ENCODE assay signal across 21 cellular contexts in genomic region chr2:239818531-239819011, GRCh38.
DNase-seq lines count a peak whose midpoint lies in the region; ATAC-seq and TF ChIP-seq lines count a peak whose summit lies in the region.
"Had no signal": no experiment of that assay in that cellular context is flagged by ENCODE, and none has a peak within 500 bp of the region (broad histone marks: within the 10 kb centered on the region; RNA-seq: fewer than 3 reads in every experiment).

No MANE protein-coding gene starts in this region.

- no peaks in the 10 kb centered on the region for H3K9me2 ChIP-seq in SK-N-SH

- no peaks in the 10 kb centered on the region for H3F3A ChIP-seq in SK-N-SH (replicated peaks; ENCODE audit: insufficient read depth)

- H3K27me3 ChIP-seq in stomach (peaks cover 0 to 7% (median 3%) of the 10 kb centered on the region in 3 donors), SK-N-SH (ENCODE audit: insufficient read depth) (no peaks in the 10 kb centered on the region)
- H3K27me3 ChIP-seq: brain microvascular endothelial cell, pancreas, tibial artery had no signal

- peak; percentile 31 for DNase-seq in SK-MEL-5 (ENCODE audit: low read depth, low spot score)
- peak; percentile 67 for DNase-seq in coronary artery (ENCODE audit: low spot score)
- DNase-seq in medulla oblongata (ENCODE audit: extremely low spot score) = peak; percentile 89
- peak; percentile 13 for DNase-seq in stomach
- DNase-seq in DMS79 treated with DMSO at 0.1 percent for 48 hours (lab: John Stamatoyannopoulos, UW) = no peak
- DNase-seq in SK-N-SH = no peak
- DNase-seq: activated CD4-positive, alpha-beta T cell treated with anti-CD3 and anti-CD28 coated beads, Interleukin-2, amount 10 ng/mL, durations not matched to agents 24 days and 14 days; activated T-cell treated with anti-CD3 and anti-CD28 coated beads, Interleukin-2, amount 50 U/mL, for 4 hours; AML-193; brain microvascular endothelial cell; DMS 273 treated with DMSO at 0.1 percent for 48 hours; KG1; NCI-H1092; NCI-H2171 treated with DMSO at 0.1 percent for 48 hours; NCI-H82 had no signal

- in situ Hi-C loops in SK-MEL-5 (cut with HindIII; ENCODE audit: low pct_unique_long_range_greater_than_20kb, low sequenced_read_pairs) = no loop called here

- H3K79me2 ChIP-seq in SK-N-SH (ENCODE audit: insufficient read depth) = no peaks in the 10 kb centered on the region

- H3K4me1 ChIP-seq in stomach = peaks cover 0 to 22% (median 1%) of the 10 kb centered on the region in 4 donors
- H3K4me1 ChIP-seq in SK-N-SH (ENCODE audit: control insufficient read depth in 1 of 2, insufficient read depth in 2 of 2, low read depth in 1 of 2, low read length in 1 of 2) = peaks cover 0 to 12% of the 10 kb centered on the region in 2 experiments; a peak in 1 of 4 replicates
- H3K4me1 ChIP-seq: pancreas had no signal

- POLR2A ChIA-PET in SK-N-SH (lab: Yijun Ruan, JAX) = no interaction called here

- TF ChIP-seq CTCF in coronary artery (IDR thresholded peaks at IDR 0.05) = no peak
- TF ChIP-seq CTCF in stomach (IDR thresholded peaks at IDR 0.05) = no peak
- no peak for TF ChIP-seq CTCF in SK-N-SH (IDR thresholded peaks at IDR 0.05)

- H2AFZ ChIP-seq in SK-N-SH (ENCODE audit: low read depth) = no peak overlapping the region

- TF ChIP-seq RAD21 in SK-N-SH (IDR thresholded peaks at IDR 0.05; ENCODE audit: low read length) = no peak

- intact Hi-C loops in stomach (cut with DNase I; ENCODE audit: low total_unique reads) = no loop called here

- no peak overlapping the region for H3K27ac ChIP-seq in coronary artery
- H3K27ac ChIP-seq in stomach = no peak overlapping the region
- H3K27ac ChIP-seq in SK-N-SH (ENCODE audit: low read depth in 2 of 2, low read length in 1 of 2) = no peak overlapping the region
- H3K27ac ChIP-seq: brain microvascular endothelial cell, pancreas, tibial artery had no signal

- H3K36me3 ChIP-seq in stomach = no peaks in the 10 kb centered on the region
- H3K36me3 ChIP-seq in SK-N-SH (replicated peaks in 1 of 2; ENCODE audit: control insufficient read depth in 1 of 2, insufficient read depth in 2 of 2, low read length in 1 of 2) = no peaks in the 10 kb centered on the region
- H3K36me3 ChIP-seq: brain microvascular endothelial cell, pancreas, tibial artery had no signal

- no peak for TF ChIP-seq POLR2A in stomach (IDR thresholded peaks at IDR 0.05)

- TF ChIP-seq EP300 in stomach (IDR thresholded peaks at IDR 0.05) (no peak), SK-N-SH (IDR thresholded peaks at IDR 0.05; ENCODE audit: borderline replicate concordance in 1 of 2, low read depth in 1 of 2, low read length in 1 of 2) (no peak)

- H3K4me3 ChIP-seq in coronary artery = no peak overlapping the region
- H3K4me3 ChIP-seq in stomach = no peak overlapping the region
- no peak overlapping the region for H3K4me3 ChIP-seq in SK-N-SH (ENCODE audit: low read depth in 2 of 2, low read length in 1 of 2)
- H3K4me3 ChIP-seq: pancreas, smooth muscle cell, tibial artery had no signal

- CTCF ChIA-PET in SK-N-SH (lab: Yijun Ruan, JAX) = interaction anchor here (0.9 kb wide), 1 partner anchor 15 kb away, joined by 3 read pairs; no protein-coding TSS in a partner anchor

- H4K20me1 ChIP-seq in SK-N-SH (ENCODE audit: insufficient read depth) = no peaks in the 10 kb centered on the region

- no peak overlapping the region for H3K9ac ChIP-seq in SK-N-SH

- no peak for ATAC-seq in HG03469 (IDR thresholded peaks at IDR 0.05; ENCODE audit: unreplicated experiment)
- no peak for ATAC-seq in GM18909 (IDR thresholded peaks at IDR 0.05; ENCODE audit: poor library complexity, unreplicated experiment)
- ATAC-seq: activated T-cell treated with anti-CD3 and anti-CD28 coated beads, Interleukin-2, amount 50 U/mL, for 4 hours; Panc1; pancreas had no signal

- H3K9me3 ChIP-seq in stomach (no peaks in the 10 kb centered on the region), SK-N-SH (no peaks in the 10 kb centered on the region)
- H3K9me3 ChIP-seq: pancreas, tibial artery had no signal

- no peak overlapping the region for H3K4me2 ChIP-seq in SK-N-SH
- H3K4me2 ChIP-seq: smooth muscle cell had no signal

- 71 to 85% (median 80%) methylated on average over 9 of the region's 9 CpGs for WGBS in stomach, 5 donors
- WGBS in SK-N-SH (ENCODE audit: low lambda C conversion rate) = 32% methylated on average over 7 of the region's 9 CpGs

TF ChIP-seq in SK-N-SH, 30 proteins besides CTCF, POLR2A, EP300 and RAD21 (continues in another document):
- TF ChIP-seq TCF12 (IDR thresholded peaks at IDR 0.05) (no peak), FOXJ3 (CRISPR knock-in tag; IDR thresholded peaks at IDR 0.05) (no peak), FOSL2 (IDR thresholded peaks at IDR 0.05; ENCODE audit: borderline replicate concordance, low read depth) (no peak), FOXM1 (IDR thresholded peaks at IDR 0.05; ENCODE audit: low read depth) (no peak), SIN3A (IDR thresholded peaks at IDR 0.05; ENCODE audit: borderline replicate concordance, low read depth, low read length) (no peak), GABPA (IDR thresholded peaks at IDR 0.05; ENCODE audit: low read depth) (no peak), ZBTB33 (IDR thresholded peaks at IDR 0.05; ENCODE audit: borderline replicate concordance, low read depth) (no peak), NRF1 (IDR thresholded peaks at IDR 0.05; ENCODE audit: low read depth, low read length) (no peak), POLR2AphosphoS5 (IDR thresholded peaks at IDR 0.05; ENCODE audit: low read depth, low read length) (no peak), RFX5 (IDR thresholded peaks at IDR 0.05; ENCODE audit: low read length) (no peak), MEF2A (IDR thresholded peaks at IDR 0.05; ENCODE audit: borderline replicate concordance, low read depth) (no peak)
- TF ChIP-seq, protein P1, sequence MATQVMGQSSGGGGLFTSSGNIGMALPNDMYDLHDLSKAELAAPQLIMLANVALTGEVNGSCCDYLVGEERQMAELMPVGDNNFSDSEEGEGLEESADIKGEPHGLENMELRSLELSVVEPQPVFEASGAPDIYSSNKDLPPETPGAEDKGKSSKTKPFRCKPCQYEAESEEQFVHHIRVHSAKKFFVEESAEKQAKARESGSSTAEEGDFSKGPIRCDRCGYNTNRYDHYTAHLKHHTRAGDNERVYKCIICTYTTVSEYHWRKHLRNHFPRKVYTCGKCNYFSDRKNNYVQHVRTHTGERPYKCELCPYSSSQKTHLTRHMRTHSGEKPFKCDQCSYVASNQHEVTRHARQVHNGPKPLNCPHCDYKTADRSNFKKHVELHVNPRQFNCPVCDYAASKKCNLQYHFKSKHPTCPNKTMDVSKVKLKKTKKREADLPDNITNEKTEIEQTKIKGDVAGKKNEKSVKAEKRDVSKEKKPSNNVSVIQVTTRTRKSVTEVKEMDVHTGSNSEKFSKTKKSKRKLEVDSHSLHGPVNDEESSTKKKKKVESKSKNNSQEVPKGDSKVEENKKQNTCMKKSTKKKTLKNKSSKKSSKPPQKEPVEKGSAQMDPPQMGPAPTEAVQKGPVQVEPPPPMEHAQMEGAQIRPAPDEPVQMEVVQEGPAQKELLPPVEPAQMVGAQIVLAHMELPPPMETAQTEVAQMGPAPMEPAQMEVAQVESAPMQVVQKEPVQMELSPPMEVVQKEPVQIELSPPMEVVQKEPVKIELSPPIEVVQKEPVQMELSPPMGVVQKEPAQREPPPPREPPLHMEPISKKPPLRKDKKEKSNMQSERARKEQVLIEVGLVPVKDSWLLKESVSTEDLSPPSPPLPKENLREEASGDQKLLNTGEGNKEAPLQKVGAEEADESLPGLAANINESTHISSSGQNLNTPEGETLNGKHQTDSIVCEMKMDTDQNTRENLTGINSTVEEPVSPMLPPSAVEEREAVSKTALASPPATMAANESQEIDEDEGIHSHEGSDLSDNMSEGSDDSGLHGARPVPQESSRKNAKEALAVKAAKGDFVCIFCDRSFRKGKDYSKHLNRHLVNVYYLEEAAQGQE (IDR thresholded peaks at IDR 0.05; ENCODE audit: low read depth, low read length) = no peak
- TF ChIP-seq, protein P2, sequence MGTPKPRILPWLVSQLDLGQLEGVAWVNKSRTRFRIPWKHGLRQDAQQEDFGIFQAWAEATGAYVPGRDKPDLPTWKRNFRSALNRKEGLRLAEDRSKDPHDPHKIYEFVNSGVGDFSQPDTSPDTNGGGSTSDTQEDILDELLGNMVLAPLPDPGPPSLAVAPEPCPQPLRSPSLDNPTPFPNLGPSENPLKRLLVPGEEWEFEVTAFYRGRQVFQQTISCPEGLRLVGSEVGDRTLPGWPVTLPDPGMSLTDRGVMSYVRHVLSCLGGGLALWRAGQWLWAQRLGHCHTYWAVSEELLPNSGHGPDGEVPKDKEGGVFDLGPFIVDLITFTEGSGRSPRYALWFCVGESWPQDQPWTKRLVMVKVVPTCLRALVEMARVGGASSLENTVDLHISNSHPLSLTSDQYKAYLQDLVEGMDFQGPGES (IDR thresholded peaks at IDR 0.05; ENCODE audit: low read depth, low read length) = no peak
- TF ChIP-seq, protein P3, sequence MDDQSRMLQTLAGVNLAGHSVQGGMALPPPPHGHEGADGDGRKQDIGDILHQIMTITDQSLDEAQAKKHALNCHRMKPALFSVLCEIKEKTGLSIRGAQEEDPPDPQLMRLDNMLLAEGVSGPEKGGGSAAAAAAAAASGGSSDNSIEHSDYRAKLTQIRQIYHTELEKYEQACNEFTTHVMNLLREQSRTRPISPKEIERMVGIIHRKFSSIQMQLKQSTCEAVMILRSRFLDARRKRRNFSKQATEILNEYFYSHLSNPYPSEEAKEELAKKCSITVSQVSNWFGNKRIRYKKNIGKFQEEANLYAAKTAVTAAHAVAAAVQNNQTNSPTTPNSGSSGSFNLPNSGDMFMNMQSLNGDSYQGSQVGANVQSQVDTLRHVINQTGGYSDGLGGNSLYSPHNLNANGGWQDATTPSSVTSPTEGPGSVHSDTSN (IDR thresholded peaks at IDR 0.05) = no peak

Comparison
In these comparisons a context has a peak if more than half of its experiments do, and no peak if none do; other contexts are left out.
1. DNase-seq: peak in SK-MEL-5 (single experiment), coronary artery (single experiment), medulla oblongata (single experiment) and stomach (single experiment); none in DMS79 treated with DMSO at 0.1 percent for 48 hours (single experiment) and SK-N-SH (single experiment).